In genomic region chr11:59842316-59842715, GRCh38 we compare ENCODE assay signal across 38 cellular contexts. TPM values are rescaled to one million over a fixed set of nuclear protein-coding genes. Genes with fewer than 3 reads are reported as not detected.
"Had no signal": no experiment of that assay in that cellular context is flagged by ENCODE, and none has a peak within 500 bp of the region (broad histone marks: within the 10 kb centered on the region; RNA-seq: fewer than 3 reads in every experiment).

No MANE protein-coding gene starts in this region.

- H3K27ac ChIP-seq: ascending aorta, cardiac muscle cell, KMS-11, Peyer's patch, SJSA1, WERI-Rb-1 had no signal

- H3K4me1 ChIP-seq: ascending aorta, Peyer's patch, SJSA1 had no signal

- H3K27me3 Mint-ChIP-seq: activated naive CD4-positive, alpha-beta T cell treated with anti-CD3 and anti-CD28 coated beads, Interleukin-2, amount 50 U/mL, for 24 hours had no signal

- DNase-seq: activated CD4-positive, alpha-beta T cell treated with anti-CD3 and anti-CD28 coated beads, Interleukin-2, amount 10 ng/mL, durations not matched to agents 24 days and 14 days; activated CD4-positive, alpha-beta T cell treated with anti-CD3 and anti-CD28 coated beads, Interleukin-2, amount 50 U/mL, for 4 hours; activated CD4-positive, CD25-positive, alpha-beta regulatory T cell; activated CD8-positive, alpha-beta T cell treated with anti-CD3 and anti-CD28 coated beads for 36 hours; activated gamma-delta T cell; activated naive CD4-positive, alpha-beta T cell treated with Interleukin-2 at 50 U/mL for 16 hours; activated naive CD8-positive, alpha-beta T cell treated with anti-CD3 and anti-CD28 coated beads, Interleukin-2, amount 10 ng/mL, durations not matched to agents 7 days and 5 days; activated T-cell treated with anti-CD3 and anti-CD28 coated beads, Interleukin-2, amount 50 U/mL, for 24 hours; MM.1S; MV-4-11; NCI-H1092; NCI-H187 treated with DMSO at 0.1 percent for 48 hours; NCI-H2081; NCI-H2171; NCI-H510A; NCI-H526; NCI-H748 treated with DMSO at 0.1 percent for 48 hours; NK-92 treated with Interleukin-12 subunit alpha and Interleukin-12 subunit beta, amount 100 ng/mL, for 24 hours; PC-3; Peyer's patch; RPMI8226; SHP77 treated with DMSO at 0.1 percent for 48 hours; SW 1271; T-helper 1 cell; T-helper 2 cell; T-helper 9 cell; WERI-Rb-1 had no signal

- H3K4me3 Mint-ChIP-seq: activated CD4-positive, alpha-beta T cell treated with anti-CD3 and anti-CD28 coated beads, Interleukin-2, amount 10 ng/mL, durations not matched to agents 24 days and 14 days; activated CD8-positive, alpha-beta T cell treated with anti-CD3 and anti-CD28 coated beads for 36 hours; activated naive CD4-positive, alpha-beta T cell treated with anti-CD3 and anti-CD28 coated beads, Interleukin-2, amount 50 U/mL, for 24 hours; activated naive CD8-positive, alpha-beta T cell treated with anti-CD3 and anti-CD28 coated beads, Interleukin-2, amount 10 ng/mL, durations not matched to agents 7 days and 5 days; activated T-cell treated with anti-CD3 and anti-CD28 coated beads, Interleukin-2, amount 50 U/mL, for 24 hours; central memory CD8-positive, alpha-beta T cell had no signal

- H3K9me3 ChIP-seq: ascending aorta, Peyer's patch, SJSA1 had no signal

- H3K4me3 ChIP-seq: ascending aorta, cardiac muscle cell, Peyer's patch, SJSA1 had no signal

- H3K27ac Mint-ChIP-seq: activated CD4-positive, alpha-beta T cell treated with anti-CD3 and anti-CD28 coated beads, Interleukin-2, amount 10 ng/mL, durations not matched to agents 24 days and 14 days; activated CD8-positive, alpha-beta T cell treated with anti-CD3 and anti-CD28 coated beads for 36 hours; activated naive CD4-positive, alpha-beta T cell treated with anti-CD3 and anti-CD28 coated beads, Interleukin-2, amount 50 U/mL, for 24 hours; activated naive CD8-positive, alpha-beta T cell treated with anti-CD3 and anti-CD28 coated beads, Interleukin-2, amount 10 ng/mL, durations not matched to agents 7 days and 5 days; activated T-cell treated with anti-CD3 and anti-CD28 coated beads, Interleukin-2, amount 50 U/mL, for 24 hours; activated T-helper 2 cell treated with anti-CD3 and anti-CD28 coated beads, Interferon-gamma antibody, Interleukin-2, Interleukin-4, amounts not matched to agents 10 μg/mL and 5 μg/mL and 100 μg/mL, durations not matched to agents 14 hours and 24 hours and 36 hours had no signal

- H3K36me3 ChIP-seq: ascending aorta, cardiac muscle cell, Peyer's patch, SJSA1 had no signal

- H3K9me3 Mint-ChIP-seq: activated CD4-positive, alpha-beta T cell treated with anti-CD3 and anti-CD28 coated beads, Interleukin-2, amount 10 ng/mL, durations not matched to agents 24 days and 14 days; activated CD8-positive, alpha-beta T cell treated with anti-CD3 and anti-CD28 coated beads for 36 hours; activated naive CD4-positive, alpha-beta T cell treated with anti-CD3 and anti-CD28 coated beads, Interleukin-2, amount 50 U/mL, for 24 hours; activated naive CD8-positive, alpha-beta T cell treated with anti-CD3 and anti-CD28 coated beads, Interleukin-2, amount 10 ng/mL, durations not matched to agents 7 days and 5 days; activated T-cell treated with anti-CD3 and anti-CD28 coated beads, Interleukin-2, amount 50 U/mL, for 24 hours; central memory CD8-positive, alpha-beta T cell had no signal

- ATAC-seq: activated CD8-positive, alpha-beta T cell treated with anti-CD3 and anti-CD28 coated beads for 36 hours; PC-3 had no signal

- H3K4me1 Mint-ChIP-seq: activated CD4-positive, alpha-beta T cell treated with anti-CD3 and anti-CD28 coated beads, Interleukin-2, amount 10 ng/mL, durations not matched to agents 24 days and 14 days; activated naive CD4-positive, alpha-beta T cell treated with anti-CD3 and anti-CD28 coated beads, Interleukin-2, amount 50 U/mL, for 24 hours; activated naive CD8-positive, alpha-beta T cell treated with anti-CD3 and anti-CD28 coated beads, Interleukin-2, amount 10 ng/mL, durations not matched to agents 7 days and 5 days; central memory CD8-positive, alpha-beta T cell had no signal

- H3K27me3 ChIP-seq: ascending aorta, cardiac muscle cell, Peyer's patch had no signal

- H3K9ac ChIP-seq: KMS-11 had no signal

- H3K36me3 Mint-ChIP-seq: activated naive CD4-positive, alpha-beta T cell treated with anti-CD3 and anti-CD28 coated beads, Interleukin-2, amount 50 U/mL, for 24 hours; activated naive CD8-positive, alpha-beta T cell treated with anti-CD3 and anti-CD28 coated beads, Interleukin-2, amount 10 ng/mL, durations not matched to agents 7 days and 5 days had no signal

RNA-seq across cellular contexts. Expression of gene CBLIF, which starts 3.0 kb away (rescaled TPM):
- total RNA-seq: activated CD4-positive, alpha-beta T cell treated with anti-CD3 and anti-CD28 coated beads, Interleukin-2, amount 10 ng/mL, durations not matched to agents 24 days and 14 days; activated CD8-positive, alpha-beta memory T cell treated with anti-CD3 and anti-CD28 coated beads for 36 hours; activated CD8-positive, alpha-beta T cell treated with anti-CD3 and anti-CD28 coated beads for 36 hours; activated naive CD8-positive, alpha-beta T cell treated with anti-CD3 and anti-CD28 coated beads, Interleukin-2, amount 10 ng/mL, durations not matched to agents 7 days and 5 days; activated T-helper 2 cell treated with anti-CD3 and anti-CD28 coated beads, Interferon-gamma antibody, Interleukin-2, Interleukin-4, amounts not matched to agents 10 μg/mL and 5 μg/mL and 100 μg/mL, durations not matched to agents 14 hours and 24 hours and 36 hours; chondrocyte; LHCN-M2; PC-3; Peyer's patch; SJSA1 had no signal
- polyA plus RNA-seq: cardiac muscle cell had no signal

RNA-seq across cellular contexts. Expression of gene TCN1, which starts 24.0 kb away (rescaled TPM):
- total RNA-seq: activated CD4-positive, alpha-beta T cell treated with anti-CD3 and anti-CD28 coated beads, Interleukin-2, amount 10 ng/mL, durations not matched to agents 24 days and 14 days; activated CD8-positive, alpha-beta memory T cell treated with anti-CD3 and anti-CD28 coated beads for 36 hours; activated CD8-positive, alpha-beta T cell treated with anti-CD3 and anti-CD28 coated beads for 36 hours; activated naive CD8-positive, alpha-beta T cell treated with anti-CD3 and anti-CD28 coated beads, Interleukin-2, amount 10 ng/mL, durations not matched to agents 7 days and 5 days; ascending aorta; cardiac muscle cell; chondrocyte; LHCN-M2; Peyer's patch; SJSA1 had no signal
- polyA plus RNA-seq: cardiac muscle cell had no signal

RNA-seq across cellular contexts. Expression of gene OOSP3, which starts 36.3 kb away (rescaled TPM):
- total RNA-seq: activated CD4-positive, alpha-beta T cell treated with anti-CD3 and anti-CD28 coated beads, Interleukin-2, amount 10 ng/mL, durations not matched to agents 24 days and 14 days; activated CD8-positive, alpha-beta memory T cell treated with anti-CD3 and anti-CD28 coated beads for 36 hours; activated CD8-positive, alpha-beta T cell treated with anti-CD3 and anti-CD28 coated beads for 36 hours; activated naive CD8-positive, alpha-beta T cell treated with anti-CD3 and anti-CD28 coated beads, Interleukin-2, amount 10 ng/mL, durations not matched to agents 7 days and 5 days; activated T-helper 2 cell treated with anti-CD3 and anti-CD28 coated beads, Interferon-gamma antibody, Interleukin-2, Interleukin-4, amounts not matched to agents 10 μg/mL and 5 μg/mL and 100 μg/mL, durations not matched to agents 14 hours and 24 hours and 36 hours; ascending aorta; cardiac muscle cell; chondrocyte; LHCN-M2; PC-3; Peyer's patch; SJSA1 had no signal
- polyA plus RNA-seq: adipose tissue, cardiac muscle cell had no signal
